9 cellular contexts compared by ENCODE assay signal in genomic region chr7:138569418-138569817, GRCh38.
"Had no signal": no experiment of that assay in that cellular context is flagged by ENCODE, and none has a peak within 500 bp of the region (broad histone marks: within the 10 kb centered on the region; RNA-seq: fewer than 3 reads in every experiment).

No MANE protein-coding gene starts in this region.

- DNase-seq: H9, HCEC 1CT, IMR-90, KG1 had no signal

- ATAC-seq: GM23338, K562 had no signal

- H3K4me3 ChIP-seq: GM23338, K562 had no signal

- H2AFZ ChIP-seq: GM23338 had no signal

- FAIRE-seq: H1, H54, K562 had no signal

- H3K27ac Mint-ChIP-seq: GM23338 had no signal

- H3K4me3 Mint-ChIP-seq: GM23338, H9 had no signal

- H3K4me1 Mint-ChIP-seq: GM23338 had no signal

- H3K27ac ChIP-seq: HL-60 had no signal

- H3K4me2 ChIP-seq: GM23338 had no signal
